Comparison of ENCODE assay signal across 21 cellular contexts in genomic region chr10:32156031-32156495, GRCh38.
"Had no signal": no experiment of that assay in that cellular context is flagged by ENCODE, and none has a peak within 500 bp of the region (broad histone marks: within the 10 kb centered on the region; RNA-seq: fewer than 3 reads in every experiment).

No MANE protein-coding gene starts in this region.

- H3K79me2 ChIP-seq: hepatocyte had no signal

- DNase-seq: activated CD4-positive, alpha-beta memory T cell treated with anti-CD3 and anti-CD28 coated beads for 36 hours; activated CD4-positive, alpha-beta T cell treated with anti-CD3 and anti-CD28 coated beads for 48 hours; activated effector memory CD4-positive, alpha-beta T cell treated with Interleukin-2 at 50 U/mL for 16 hours; activated naive CD4-positive, alpha-beta T cell treated with anti-CD3 and anti-CD28 coated beads for 36 hours; activated naive CD8-positive, alpha-beta T cell treated with anti-CD3 and anti-CD28 coated beads, Interleukin-2, amount 10 ng/mL, durations not matched to agents 7 days and 5 days; activated T-cell treated with anti-CD3 and anti-CD28 coated beads, Interleukin-2, amount 50 U/mL, for 72 hours; body of pancreas; erythroblast; foreskin keratinocyte; immature natural killer cell; lower lobe of right lung; naive B cell; occipital lobe; retina; spleen; stimulated activated CD4-positive, alpha-beta T cell treated with anti-CD3 and anti-CD28 coated beads, Interleukin-4, amount 100 ng/mL, for 4 hours; stimulated activated naive CD8-positive, alpha-beta T cell treated with anti-CD3 and anti-CD28 coated beads, Interleukin-15, Interleukin-2, amounts not matched to agents 100 U/mL and 50 U/mL, for 24 hours; T-helper 17 cell had no signal

- H2AFZ ChIP-seq: hepatocyte had no signal

- H3K4me2 ChIP-seq: hepatocyte had no signal

- H3K27me3 ChIP-seq: body of pancreas, cardiac muscle cell, foreskin keratinocyte, hepatocyte, spleen had no signal

- H3K4me1 ChIP-seq: lower lobe of right lung had no signal

- H3K4me3 ChIP-seq: body of pancreas, cardiac muscle cell, hepatocyte, lower lobe of right lung, spleen had no signal

- H3K27ac ChIP-seq: body of pancreas, cardiac muscle cell, foreskin keratinocyte, hepatocyte, lower lobe of right lung, spleen had no signal

- H3K9me3 ChIP-seq: body of pancreas had no signal

- ATAC-seq: activated T-cell treated with anti-CD3 and anti-CD28 coated beads, Interleukin-2, amount 50 U/mL, for 72 hours; body of pancreas; left lobe of liver; lower lobe of right lung; stimulated activated naive CD8-positive, alpha-beta T cell treated with anti-CD3 and anti-CD28 coated beads, Interleukin-15, Interleukin-2, amounts not matched to agents 100 U/mL and 50 U/mL, for 24 hours; T-helper 17 cell had no signal

- H3K36me3 ChIP-seq: cardiac muscle cell, lower lobe of right lung, spleen had no signal
